Comparison of ENCODE assay signal across 1 cellular context in the genomic region with DNA sequence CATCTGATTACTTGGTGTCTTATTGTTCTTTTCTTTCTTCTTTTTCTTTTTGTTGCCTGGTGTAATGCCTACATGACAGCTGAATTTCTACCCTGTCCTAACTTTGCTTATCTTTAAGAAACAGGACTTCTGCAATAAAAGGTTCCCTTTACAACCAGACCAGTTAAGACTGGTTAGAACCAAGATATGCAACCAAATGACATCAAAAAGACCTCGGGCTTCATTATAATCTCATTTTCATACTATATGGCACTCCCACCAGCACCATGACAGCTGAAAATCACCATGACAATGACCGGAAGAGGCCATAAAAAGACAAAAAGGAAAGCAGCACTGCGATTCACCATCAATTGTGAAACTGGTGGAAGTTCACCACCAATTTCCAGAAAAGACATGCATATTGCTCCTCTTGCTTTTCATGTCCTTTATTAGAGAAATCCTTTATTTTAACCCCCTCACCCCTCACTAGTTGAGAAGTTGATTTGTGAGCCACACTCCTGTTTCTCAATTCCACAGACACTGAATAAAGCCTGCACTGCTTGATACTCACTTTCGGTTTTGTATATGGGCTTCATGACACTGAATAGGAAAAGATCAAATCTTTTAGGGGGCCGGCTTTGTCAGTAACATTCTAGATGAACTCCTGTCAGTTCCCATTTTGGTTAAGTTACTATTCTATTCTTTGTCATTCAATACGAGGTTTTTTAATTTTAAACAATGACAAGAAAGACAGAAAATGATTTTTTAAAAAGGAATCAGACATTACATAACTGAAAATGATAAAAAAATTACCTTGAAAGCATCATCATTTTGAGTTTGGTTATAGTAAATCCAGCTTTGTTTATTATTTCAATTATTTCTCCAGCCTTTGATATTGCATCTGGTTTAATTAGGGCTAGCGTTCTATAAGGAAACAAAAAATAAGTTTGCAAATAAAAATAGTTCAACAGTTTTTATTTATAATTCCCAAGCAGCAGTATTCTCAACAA.
TF ChIP-seq lines count a peak whose summit lies in the region.

No MANE protein-coding gene starts in this region.

TF ChIP-seq in GM12878, 131 proteins besides CTCF, POLR2A, EP300 and RAD21:
- TF ChIP-seq SIN3A (IDR thresholded peaks at IDR 0.05; ENCODE audit: low read depth, low read length) (no peak), PKNOX1 (IDR thresholded peaks at IDR 0.05) (peak; percentile 58; the same call in 1 of the 2 replicates), SRF (IDR thresholded peaks at IDR 0.05; ENCODE audit: low read depth in 2 of 2, low read length in 2 of 2) (peak; percentile 86 to 98), ELK1 (IDR thresholded peaks at IDR 0.05; ENCODE audit: low read depth, low read length) (peak; percentile 96), CREM (IDR thresholded peaks at IDR 0.05; ENCODE audit: low read depth) (no peak), BMI1 (IDR thresholded peaks at IDR 0.05; ENCODE audit: borderline replicate concordance) (peak; percentile 37; the same call in 1 of the 2 replicates), PBX3 (IDR thresholded peaks at IDR 0.05; ENCODE audit: insufficient replicate concordance, low read depth, low read length) (no peak)
